In the genomic region with DNA sequence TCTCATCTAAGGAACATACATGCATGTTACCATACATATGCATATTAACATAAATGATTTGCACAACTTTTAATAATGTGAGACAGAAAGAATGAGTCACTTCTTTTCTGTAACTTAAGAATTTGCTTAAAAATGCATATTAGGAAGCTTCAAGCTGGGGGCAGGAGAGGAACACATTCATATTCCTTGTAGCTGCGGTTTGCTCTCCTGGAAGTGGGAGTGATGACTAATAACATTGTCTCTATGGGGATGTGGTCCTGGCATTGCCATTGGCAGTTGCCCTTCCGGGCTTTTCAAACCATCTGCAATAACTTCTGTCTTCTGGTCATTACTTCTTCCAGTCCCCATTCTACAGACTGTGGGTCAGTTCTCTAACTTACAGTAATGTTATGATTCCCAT, we compare ENCODE assay signal across 1 cellular context.
TF ChIP-seq lines count a peak whose summit lies in the region.

No MANE protein-coding gene starts in this region.

TF ChIP-seq in GM23338, 12 proteins besides CTCF, POLR2A, EP300 and RAD21:
- TF ChIP-seq, protein P1, sequence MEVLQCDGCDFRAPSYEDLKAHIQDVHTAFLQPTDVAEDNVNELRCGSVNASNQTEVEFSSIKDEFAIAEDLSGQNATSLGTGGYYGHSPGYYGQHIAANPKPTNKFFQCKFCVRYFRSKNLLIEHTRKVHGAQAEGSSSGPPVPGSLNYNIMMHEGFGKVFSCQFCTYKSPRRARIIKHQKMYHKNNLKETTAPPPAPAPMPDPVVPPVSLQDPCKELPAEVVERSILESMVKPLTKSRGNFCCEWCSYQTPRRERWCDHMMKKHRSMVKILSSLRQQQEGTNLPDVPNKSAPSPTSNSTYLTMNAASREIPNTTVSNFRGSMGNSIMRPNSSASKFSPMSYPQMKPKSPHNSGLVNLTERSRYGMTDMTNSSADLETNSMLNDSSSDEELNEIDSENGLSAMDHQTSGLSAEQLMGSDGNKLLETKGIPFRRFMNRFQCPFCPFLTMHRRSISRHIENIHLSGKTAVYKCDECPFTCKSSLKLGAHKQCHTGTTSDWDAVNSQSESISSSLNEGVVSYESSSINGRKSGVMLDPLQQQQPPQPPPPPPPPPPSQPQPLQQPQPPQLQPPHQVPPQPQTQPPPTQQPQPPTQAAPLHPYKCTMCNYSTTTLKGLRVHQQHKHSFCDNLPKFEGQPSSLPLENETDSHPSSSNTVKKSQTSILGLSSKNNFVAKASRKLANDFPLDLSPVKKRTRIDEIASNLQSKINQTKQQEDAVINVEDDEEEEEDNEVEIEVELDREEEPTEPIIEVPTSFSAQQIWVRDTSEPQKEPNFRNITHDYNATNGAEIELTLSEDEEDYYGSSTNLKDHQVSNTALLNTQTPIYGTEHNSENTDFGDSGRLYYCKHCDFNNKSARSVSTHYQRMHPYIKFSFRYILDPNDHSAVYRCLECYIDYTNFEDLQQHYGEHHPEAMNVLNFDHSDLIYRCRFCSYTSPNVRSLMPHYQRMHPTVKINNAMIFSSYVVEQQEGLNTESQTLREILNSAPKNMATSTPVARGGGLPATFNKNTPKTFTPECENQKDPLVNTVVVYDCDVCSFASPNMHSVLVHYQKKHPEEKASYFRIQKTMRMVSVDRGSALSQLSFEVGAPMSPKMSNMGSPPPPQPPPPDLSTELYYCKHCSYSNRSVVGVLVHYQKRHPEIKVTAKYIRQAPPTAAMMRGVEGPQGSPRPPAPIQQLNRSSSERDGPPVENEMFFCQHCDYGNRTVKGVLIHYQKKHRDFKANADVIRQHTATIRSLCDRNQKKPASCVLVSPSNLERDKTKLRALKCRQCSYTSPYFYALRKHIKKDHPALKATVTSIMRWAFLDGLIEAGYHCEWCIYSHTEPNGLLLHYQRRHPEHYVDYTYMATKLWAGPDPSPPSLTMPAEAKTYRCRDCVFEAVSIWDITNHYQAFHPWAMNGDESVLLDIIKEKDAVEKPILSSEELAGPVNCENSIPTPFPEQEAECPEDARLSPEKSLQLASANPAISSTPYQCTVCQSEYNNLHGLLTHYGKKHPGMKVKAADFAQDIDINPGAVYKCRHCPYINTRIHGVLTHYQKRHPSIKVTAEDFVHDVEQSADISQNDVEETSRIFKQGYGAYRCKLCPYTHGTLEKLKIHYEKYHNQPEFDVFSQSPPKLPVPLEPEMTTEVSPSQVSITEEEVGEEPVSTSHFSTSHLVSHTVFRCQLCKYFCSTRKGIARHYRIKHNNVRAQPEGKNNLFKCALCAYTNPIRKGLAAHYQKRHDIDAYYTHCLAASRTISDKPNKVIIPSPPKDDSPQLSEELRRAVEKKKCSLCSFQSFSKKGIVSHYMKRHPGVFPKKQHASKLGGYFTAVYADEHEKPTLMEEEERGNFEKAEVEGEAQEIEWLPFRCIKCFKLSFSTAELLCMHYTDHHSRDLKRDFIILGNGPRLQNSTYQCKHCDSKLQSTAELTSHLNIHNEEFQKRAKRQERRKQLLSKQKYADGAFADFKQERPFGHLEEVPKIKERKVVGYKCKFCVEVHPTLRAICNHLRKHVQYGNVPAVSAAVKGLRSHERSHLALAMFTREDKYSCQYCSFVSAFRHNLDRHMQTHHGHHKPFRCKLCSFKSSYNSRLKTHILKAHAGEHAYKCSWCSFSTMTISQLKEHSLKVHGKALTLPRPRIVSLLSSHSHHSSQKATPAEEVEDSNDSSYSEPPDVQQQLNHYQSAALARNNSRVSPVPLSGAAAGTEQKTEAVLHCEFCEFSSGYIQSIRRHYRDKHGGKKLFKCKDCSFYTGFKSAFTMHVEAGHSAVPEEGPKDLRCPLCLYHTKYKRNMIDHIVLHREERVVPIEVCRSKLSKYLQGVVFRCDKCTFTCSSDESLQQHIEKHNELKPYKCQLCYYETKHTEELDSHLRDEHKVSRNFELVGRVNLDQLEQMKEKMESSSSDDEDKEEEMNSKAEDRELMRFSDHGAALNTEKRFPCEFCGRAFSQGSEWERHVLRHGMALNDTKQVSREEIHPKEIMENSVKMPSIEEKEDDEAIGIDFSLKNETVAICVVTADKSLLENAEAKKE (CRISPR knock-in tag; IDR thresholded peaks at IDR 0.05), result no peak
- no peak for TF ChIP-seq STAT1 (IDR thresholded peaks at IDR 0.05; ENCODE audit: unreplicated experiment)
- TF ChIP-seq, protein P2, sequence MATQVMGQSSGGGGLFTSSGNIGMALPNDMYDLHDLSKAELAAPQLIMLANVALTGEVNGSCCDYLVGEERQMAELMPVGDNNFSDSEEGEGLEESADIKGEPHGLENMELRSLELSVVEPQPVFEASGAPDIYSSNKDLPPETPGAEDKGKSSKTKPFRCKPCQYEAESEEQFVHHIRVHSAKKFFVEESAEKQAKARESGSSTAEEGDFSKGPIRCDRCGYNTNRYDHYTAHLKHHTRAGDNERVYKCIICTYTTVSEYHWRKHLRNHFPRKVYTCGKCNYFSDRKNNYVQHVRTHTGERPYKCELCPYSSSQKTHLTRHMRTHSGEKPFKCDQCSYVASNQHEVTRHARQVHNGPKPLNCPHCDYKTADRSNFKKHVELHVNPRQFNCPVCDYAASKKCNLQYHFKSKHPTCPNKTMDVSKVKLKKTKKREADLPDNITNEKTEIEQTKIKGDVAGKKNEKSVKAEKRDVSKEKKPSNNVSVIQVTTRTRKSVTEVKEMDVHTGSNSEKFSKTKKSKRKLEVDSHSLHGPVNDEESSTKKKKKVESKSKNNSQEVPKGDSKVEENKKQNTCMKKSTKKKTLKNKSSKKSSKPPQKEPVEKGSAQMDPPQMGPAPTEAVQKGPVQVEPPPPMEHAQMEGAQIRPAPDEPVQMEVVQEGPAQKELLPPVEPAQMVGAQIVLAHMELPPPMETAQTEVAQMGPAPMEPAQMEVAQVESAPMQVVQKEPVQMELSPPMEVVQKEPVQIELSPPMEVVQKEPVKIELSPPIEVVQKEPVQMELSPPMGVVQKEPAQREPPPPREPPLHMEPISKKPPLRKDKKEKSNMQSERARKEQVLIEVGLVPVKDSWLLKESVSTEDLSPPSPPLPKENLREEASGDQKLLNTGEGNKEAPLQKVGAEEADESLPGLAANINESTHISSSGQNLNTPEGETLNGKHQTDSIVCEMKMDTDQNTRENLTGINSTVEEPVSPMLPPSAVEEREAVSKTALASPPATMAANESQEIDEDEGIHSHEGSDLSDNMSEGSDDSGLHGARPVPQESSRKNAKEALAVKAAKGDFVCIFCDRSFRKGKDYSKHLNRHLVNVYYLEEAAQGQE (IDR thresholded peaks at IDR 0.05; ENCODE audit: unreplicated experiment), result no peak
- TF ChIP-seq, protein P3, sequence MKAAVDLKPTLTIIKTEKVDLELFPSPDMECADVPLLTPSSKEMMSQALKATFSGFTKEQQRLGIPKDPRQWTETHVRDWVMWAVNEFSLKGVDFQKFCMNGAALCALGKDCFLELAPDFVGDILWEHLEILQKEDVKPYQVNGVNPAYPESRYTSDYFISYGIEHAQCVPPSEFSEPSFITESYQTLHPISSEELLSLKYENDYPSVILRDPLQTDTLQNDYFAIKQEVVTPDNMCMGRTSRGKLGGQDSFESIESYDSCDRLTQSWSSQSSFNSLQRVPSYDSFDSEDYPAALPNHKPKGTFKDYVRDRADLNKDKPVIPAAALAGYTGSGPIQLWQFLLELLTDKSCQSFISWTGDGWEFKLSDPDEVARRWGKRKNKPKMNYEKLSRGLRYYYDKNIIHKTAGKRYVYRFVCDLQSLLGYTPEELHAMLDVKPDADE (IDR thresholded peaks at IDR 0.05), result no peak
- no peak for TF ChIP-seq JUNB (IDR thresholded peaks at IDR 0.05; ENCODE audit: unreplicated experiment)
- TF ChIP-seq POLR2AphosphoS5 (IDR thresholded peaks at IDR 0.05; ENCODE audit: low read depth), result no peak
